ENCODE assay signal across 17 cellular contexts in the genomic region with DNA sequence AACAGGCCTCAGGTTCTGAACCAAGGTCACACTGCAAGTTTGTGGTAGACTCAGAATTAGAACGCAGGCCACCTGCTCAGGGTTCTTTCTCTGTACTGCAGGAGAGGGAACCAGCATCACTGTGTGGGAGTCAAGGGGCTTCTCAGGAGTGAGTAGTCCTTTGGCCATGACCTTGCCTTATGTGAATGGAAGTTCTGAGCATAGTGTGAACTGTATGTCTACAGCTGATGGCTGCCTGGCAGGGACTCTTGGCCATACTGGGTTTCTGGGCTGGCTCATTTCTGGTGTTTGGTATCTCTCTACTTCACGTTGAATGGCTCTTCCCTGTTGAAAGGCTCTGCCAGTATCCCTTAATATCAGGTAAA. TPM values are rescaled to one million over a fixed set of nuclear protein-coding genes. Genes with fewer than 3 reads are reported as not detected.
A peak's percentile ranks its signal among the peaks of the same experiment; 100 is the strongest.
DNase-seq lines count a peak whose midpoint lies in the region; ATAC-seq and TF ChIP-seq lines count a peak whose summit lies in the region.
"Had no signal": no experiment of that assay in that cellular context is flagged by ENCODE, and none has a peak within 500 bp of the region (broad histone marks: within the 10 kb centered on the region; RNA-seq: fewer than 3 reads in every experiment).

No MANE protein-coding gene starts in this region.

- intact Hi-C loops in cardiac septum (cut with DNase I) = no loop called here
- intact Hi-C loops in Right ventricle myocardium superior (cut with DNase I) = no loop called here

- TF ChIP-seq CTCF in neural cell (IDR thresholded peaks at IDR 0.05; ENCODE audit: poor library complexity, severe bottlenecking) = no peak
- no peak for TF ChIP-seq CTCF in chondrocyte (IDR thresholded peaks at IDR 0.05)

- no peak overlapping the region for H3K4me2 ChIP-seq in neural cell (ENCODE audit: low read length)
- H3K4me2 ChIP-seq: BLaER1, GM23338 had no signal

- H2AFZ ChIP-seq in neural cell (ENCODE audit: low read depth, low read length) = no peak overlapping the region
- H2AFZ ChIP-seq: GM23338 had no signal

- H4K20me1 ChIP-seq in neural cell (ENCODE audit: insufficient read depth) = no peaks in the 10 kb centered on the region
- H4K20me1 ChIP-seq: BLaER1 had no signal

- no peak for TF ChIP-seq EP300 in neural cell (conservative IDR thresholded peaks at IDR 0.05; ENCODE audit: poor library complexity, severe bottlenecking)

- no peak for TF ChIP-seq RAD21 in neural cell (conservative IDR thresholded peaks at IDR 0.05)

- H3K4me3 Mint-ChIP-seq in chondrocyte (ENCODE audit: unreplicated experiment) = no peak overlapping the region
- H3K4me3 Mint-ChIP-seq: CD14-positive monocyte; CD4-positive, alpha-beta memory T cell; GM23338; HFFc6 had no signal

- no peaks in the 10 kb centered on the region for H3K27me3 ChIP-seq in neural cell (ENCODE audit: insufficient read depth, low read depth, low read length)
- H3K27me3 ChIP-seq: BLaER1 had no signal

- no peaks in the 10 kb centered on the region for H3K9me2 ChIP-seq in neural cell (ENCODE audit: insufficient read depth, low read length)

- no peaks in the 10 kb centered on the region for H3K9me3 Mint-ChIP-seq in chondrocyte (ENCODE audit: low read depth)
- H3K9me3 Mint-ChIP-seq: CD14-positive monocyte; CD4-positive, alpha-beta memory T cell; GM23338; HFFc6 had no signal

- peaks cover 55% of the 10 kb centered on the region for H3K27me3 Mint-ChIP-seq in chondrocyte (ENCODE audit: low read depth)

- no peaks in the 10 kb centered on the region for H3K4me1 Mint-ChIP-seq in chondrocyte (ENCODE audit: low read depth)
- H3K4me1 Mint-ChIP-seq: CD14-positive monocyte, GM23338 had no signal

- ATAC-seq in Right ventricle myocardium superior (ENCODE audit: poor library complexity) (no peak), GM21515 (IDR thresholded peaks at IDR 0.05; ENCODE audit: unreplicated experiment) (no peak)
- ATAC-seq: GM23338, HCT116 had no signal

- no peaks in the 10 kb centered on the region for H3F3A ChIP-seq in neural cell (ENCODE audit: insufficient read depth, low read length, poor library complexity, severe bottlenecking)

- peaks cover 16% of the 10 kb centered on the region for H3K79me2 ChIP-seq in neural cell (replicated peaks; ENCODE audit: insufficient read depth, low read length)

- peak overlapping the region; percentile 94 for H3K27ac ChIP-seq in neural cell (ENCODE audit: low read length)
- H3K27ac ChIP-seq: BLaER1 had no signal

- DNase-seq in cardiac septum (ENCODE audit: low spot score) = peak; percentile 3
- DNase-seq in Right ventricle myocardium superior = no peak
- peak; percentile 24 for DNase-seq in islet precursor cell
- DNase-seq in SK-N-DZ (ENCODE audit: low spot score) = no peak
- no peak for DNase-seq in chondrocyte (ENCODE audit: low spot score)
- DNase-seq: 8988T; CD4-positive, alpha-beta memory T cell; DMS79 treated with DMSO at 0.1 percent for 48 hours; GF-D8; HFFc6; IMR-90 had no signal

- no peaks in the 10 kb centered on the region for H3K9me3 ChIP-seq in neural cell (ENCODE audit: low read length)
- H3K9me3 ChIP-seq: BLaER1 had no signal

- no peaks in the 10 kb centered on the region for H3K36me3 Mint-ChIP-seq in chondrocyte (ENCODE audit: low read depth)
- H3K36me3 Mint-ChIP-seq: CD14-positive monocyte; CD4-positive, alpha-beta memory T cell had no signal

- no peak overlapping the region for H3K9ac ChIP-seq in neural cell (ENCODE audit: low read length)
- H3K9ac ChIP-seq: BLaER1 had no signal

- no peaks in the 10 kb centered on the region for H3K36me3 ChIP-seq in neural cell (ENCODE audit: insufficient read depth, low read length)
- H3K36me3 ChIP-seq: BLaER1 had no signal

- peak overlapping the region; percentile 60 for H3K4me3 ChIP-seq in neural cell (ENCODE audit: low read length)
- H3K4me3 ChIP-seq: BLaER1, GM23338 had no signal

- H3K27ac Mint-ChIP-seq in chondrocyte (ENCODE audit: unreplicated experiment) = no peak overlapping the region
- H3K27ac Mint-ChIP-seq: CD14-positive monocyte; CD4-positive, alpha-beta memory T cell; GM23338; HFFc6 had no signal

TF ChIP-seq in neural cell, 6 proteins besides CTCF, POLR2A, EP300 and RAD21:
- TF ChIP-seq EZH2 (IDR thresholded peaks at IDR 0.05; ENCODE audit: borderline replicate concordance, insufficient read depth, low read length, poor library complexity, severe bottlenecking) = no peak

RNA-seq across cellular contexts. Expression of a gene that starts 40.1 kb away (rescaled TPM):
- total RNA-seq in cardiac septum (12.2 TPM), Right ventricle myocardium superior (20.5 TPM), chondrocyte (14.1 to 17.2 TPM (median 14.3 TPM) in 3 replicates)
- polyA plus RNA-seq in neural cell = 125 and 130 TPM in 2 replicates
- polyA minus RNA-seq in neural cell = 180 and 187 TPM in 2 replicates
- 60.9 and 82.4 TPM in 2 replicates for polyA plus RNA-seq in SK-N-DZ (2014; cell fraction: cytosol; rRNA removed)
- polyA plus RNA-seq in SK-N-DZ (2014; cell fraction: nucleus; rRNA removed) = 213 and 243 TPM in 2 replicates
- polyA plus RNA-seq: CD14-positive monocyte had no signal

RNA-seq across cellular contexts. Expression of a gene that starts 53.8 kb away (rescaled TPM):
- 123 TPM for total RNA-seq in cardiac septum
- total RNA-seq in Right ventricle myocardium superior = 137 TPM
- polyA plus RNA-seq in neural cell = 266 and 270 TPM in 2 replicates
- polyA minus RNA-seq in neural cell = 188 and 231 TPM in 2 replicates
- polyA plus RNA-seq in SK-N-DZ (2014; cell fraction: cytosol; rRNA removed) = 348 and 349 TPM in 2 replicates
- 185 and 339 TPM in 2 replicates for polyA plus RNA-seq in SK-N-DZ (2014; cell fraction: nucleus; rRNA removed)
- 208 to 225 TPM (median 219 TPM) in 3 replicates for total RNA-seq in chondrocyte

Comparison
In these comparisons a context has a peak if more than half of its experiments do, and no peak if none do; other contexts are left out.
1. DNase-seq: peak in cardiac septum (single experiment) and islet precursor cell (single experiment); none in Right ventricle myocardium superior (single experiment), SK-N-DZ (single experiment) and chondrocyte (single experiment).